8 cellular contexts compared by ENCODE assay signal in the genomic region with DNA sequence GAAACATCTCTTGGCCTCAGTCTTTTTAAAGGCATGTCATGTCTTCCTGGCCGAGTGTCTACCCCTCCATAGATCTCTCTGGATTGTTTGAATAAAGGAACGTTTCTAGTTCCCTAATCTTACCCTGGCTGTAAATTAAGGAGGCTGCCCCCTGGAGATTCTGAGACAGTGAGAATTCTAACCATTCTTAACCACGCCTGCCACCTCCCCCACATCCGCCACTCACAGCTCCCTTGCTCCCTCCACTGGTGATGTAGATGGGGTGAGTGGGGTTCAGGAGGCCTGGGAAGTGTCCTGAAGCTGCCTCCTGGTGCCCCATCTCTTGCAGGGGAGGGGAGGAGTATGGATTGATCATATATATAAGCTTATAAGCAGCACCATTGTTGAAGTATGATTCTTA. TPM values are rescaled to one million over a fixed set of nuclear protein-coding genes. Genes with fewer than 3 reads are reported as not detected.
DNase-seq lines count a peak whose midpoint lies in the region; FAIRE-seq and TF ChIP-seq lines count a peak whose summit lies in the region.

No MANE protein-coding gene starts in this region.

- peak overlapping the region; percentile 12 for H3K27ac ChIP-seq in caudate nucleus (ENCODE audit: low read depth, low read length)

- DNase-seq in AML-193 (lab: John Stamatoyannopoulos, UW): peak; percentile 34 to 45
- no peak for DNase-seq in GM12892 (ENCODE audit: insufficient read length)
- DNase-seq in SW480 (ENCODE audit: low spot score): peak; percentile 43
- DNase-seq in caudate nucleus (lab: John Stamatoyannopoulos, UW): peak in 10 of 61 donors; percentile 5 to 47 (median 20)
- DNase-seq in activated gamma-delta T cell treated with Interleukin-2 at 50 U/mL for 16 hours: no peak
- no peak for DNase-seq in HTR-8/SVneo (ENCODE audit: insufficient read length, low spot score)
- no peak for DNase-seq in SK-N-DZ (ENCODE audit: low spot score)
- DNase-seq in amniotic stem cell (lab: John Stamatoyannopoulos, UW): no peak

- no peak for TF ChIP-seq POLR2A in GM12892 (IDR thresholded peaks at IDR 0.05; ENCODE audit: low read depth, low read length)

- FAIRE-seq in GM12892 (lab: Jason Lieb, UNC) (peak; percentile 58), HTR-8/SVneo (lab: Jason Lieb, UNC) (no peak)

RNA-seq across cellular contexts. Expression of gene TRIM2, which starts 48.0 kb away (rescaled TPM):
- 0.08 TPM for polyA plus RNA-seq in GM12892 (2012; ENCODE audit: missing spikeins)
- polyA plus RNA-seq in SK-N-DZ (2014; cell fraction: cytosol; rRNA removed): 27.6 and 36.5 TPM in 2 replicates
- 18.9 and 20.8 TPM in 2 replicates for polyA plus RNA-seq in SK-N-DZ (2014; cell fraction: nucleus; rRNA removed)

Comparison
In these comparisons a context has a peak if more than half of its experiments do, and no peak if none do; other contexts are left out.
1. DNase-seq: peak in AML-193 (2 of 2) and SW480 (single experiment); none in GM12892 (single experiment), activated gamma-delta T cell treated with Interleukin-2 at 50 U/mL for 16 hours (single experiment), HTR-8/SVneo (single experiment), SK-N-DZ (single experiment) and amniotic stem cell (single experiment).